In genomic region chr7:98206451-98207330, GRCh38 we compare ENCODE assay signal across 17 cellular contexts. TPM values are rescaled to one million over a fixed set of nuclear protein-coding genes. Genes with fewer than 3 reads are reported as not detected.
DNase-seq lines count a peak whose midpoint lies in the region; ATAC-seq, FAIRE-seq and TF ChIP-seq lines count a peak whose summit lies in the region.
"Had no signal": no experiment of that assay in that cellular context is flagged by ENCODE, and none has a peak within 500 bp of the region (broad histone marks: within the 10 kb centered on the region; RNA-seq: fewer than 3 reads in every experiment).

No MANE protein-coding gene starts in this region.

- peaks cover 12% of the 10 kb centered on the region for H3K36me3 Mint-ChIP-seq in activated CD8-positive, alpha-beta memory T cell treated with anti-CD3 and anti-CD28 coated beads, Interleukin-2, amount 10 ng/mL, durations not matched to agents 7 days and 5 days
- peaks cover 9% of the 10 kb centered on the region for H3K36me3 Mint-ChIP-seq in type B pancreatic cell

- POLR2A ChIA-PET in HepG2 (lab: Yijun Ruan, JAX), result no interaction called here

- H3K4me1 ChIP-seq in HepG2 (ENCODE audit: insufficient read depth, low read length), result peaks cover 12% of the 10 kb centered on the region
- H3K4me1 ChIP-seq: A549 had no signal

- FAIRE-seq in HepG2 (lab: Jason Lieb, UNC), result no peak
- FAIRE-seq: A549, G401.6 had no signal

- TF ChIP-seq EP300 in HepG2 (IDR thresholded peaks at IDR 0.05; ENCODE audit: low read depth in 2 of 2, low read length in 2 of 2), result no peak
- TF ChIP-seq EP300 in HepG2 (CRISPR knock-in tag; IDR thresholded peaks at IDR 0.05; ENCODE audit: borderline replicate concordance), result no peak

- no peak overlapping the region for H3K9ac ChIP-seq in HepG2 (ENCODE audit: insufficient read depth, low read depth, low read length)
- H3K9ac ChIP-seq: BLaER1 treated with 17β-estradiol and CSF1 and Interleukin-3, amounts not matched to agents 10 nM and 100 nM had no signal

- peak; percentile 36 for DNase-seq in SKM-1 treated with dmso at 0.1 percent for 144 hours (lab: John Stamatoyannopoulos, UW; ENCODE audit: unreplicated experiment)
- DNase-seq in SKM-1 (lab: John Stamatoyannopoulos, UW; ENCODE audit: unreplicated experiment), result no peak
- DNase-seq in activated CD8-positive, alpha-beta memory T cell treated with anti-CD3 and anti-CD28 coated beads, Interleukin-2, amount 10 ng/mL, durations not matched to agents 7 days and 5 days, result peak; percentile 37
- DNase-seq in HepG2 (ENCODE audit: low spot score), result no peak
- DNase-seq in type B pancreatic cell (ENCODE audit: extremely low spot score, unreplicated experiment), result peak; percentile 61
- no peak for DNase-seq in effector CD4-positive, alpha-beta T cell
- no peak for DNase-seq in NCI-H1048 (lab: John Stamatoyannopoulos, UW)
- no peak for DNase-seq in T-helper 1 cell
- DNase-seq: CD8-positive, alpha-beta memory T cell; DND-41; H7; NCI-H1105 treated with DMSO at 0.1 percent for 48 hours; NCI-H187; NCI-H748 treated with DMSO at 0.1 percent for 48 hours had no signal

- peaks cover 28% of the 10 kb centered on the region for H3K4me1 Mint-ChIP-seq in activated CD8-positive, alpha-beta memory T cell treated with anti-CD3 and anti-CD28 coated beads, Interleukin-2, amount 10 ng/mL, durations not matched to agents 7 days and 5 days
- no peaks in the 10 kb centered on the region for H3K4me1 Mint-ChIP-seq in type B pancreatic cell (ENCODE audit: unreplicated experiment)

- H4K20me1 ChIP-seq in HepG2 (ENCODE audit: insufficient read depth, low read length), result 0 out of 2 replicates have a peak, but pooled peaks cover 4% of the 10 kb centered on the region

- H3K9me3 ChIP-seq in HepG2 (ENCODE audit: low read length), result no peaks in the 10 kb centered on the region
- H3K9me3 ChIP-seq: A549; BLaER1 treated with 17β-estradiol and CSF1 and Interleukin-3, amounts not matched to agents 10 nM and 100 nM had no signal

- no peak for TF ChIP-seq RAD21 in HepG2 (CRISPR knock-in tag; IDR thresholded peaks at IDR 0.05)

- no peak overlapping the region for H3K27ac ChIP-seq in HepG2 (ENCODE audit: extremely low read length, insufficient read depth, low read length)
- H3K27ac ChIP-seq: A549; BLaER1 treated with 17β-estradiol and CSF1 and Interleukin-3, amounts not matched to agents 10 nM and 100 nM had no signal

- no peak overlapping the region for H3K4me2 ChIP-seq in HepG2 (ENCODE audit: low read depth, low read length)
- H3K4me2 ChIP-seq: A549; BLaER1 treated with 17β-estradiol and CSF1 and Interleukin-3, amounts not matched to agents 10 nM and 100 nM had no signal

- TF ChIP-seq POLR2A in HepG2 (IDR thresholded peaks at IDR 0.05; ENCODE audit: insufficient read depth in 1 of 2, low read depth in 2 of 2, low read length in 2 of 2), result no peak

- in situ Hi-C loops in HepG2 (cut with HindIII; ENCODE audit: extremely low pct_ligation_motif_present, low pct_unique_long_range_greater_than_20kb), result no loop called here

- no peaks in the 10 kb centered on the region for H3K27me3 ChIP-seq in HepG2 (ENCODE audit: control insufficient read depth in 1 of 2, insufficient read depth in 2 of 2, low read length in 2 of 2)

- no peak for ATAC-seq in activated CD8-positive, alpha-beta memory T cell treated with anti-CD3 and anti-CD28 coated beads, Interleukin-2, amount 10 ng/mL, durations not matched to agents 7 days and 5 days
- no peak for ATAC-seq in HepG2
- ATAC-seq: A549 had no signal

- TF ChIP-seq CTCF in HepG2 (CRISPR knock-in tag; IDR thresholded peaks at IDR 0.05), result no peak
- no peak for TF ChIP-seq CTCF in type B pancreatic cell (conservative IDR thresholded peaks at IDR 0.05)

- no peak overlapping the region for H3K27ac Mint-ChIP-seq in activated CD8-positive, alpha-beta memory T cell treated with anti-CD3 and anti-CD28 coated beads, Interleukin-2, amount 10 ng/mL, durations not matched to agents 7 days and 5 days
- no peak overlapping the region for H3K27ac Mint-ChIP-seq in type B pancreatic cell

- H3K36me3 ChIP-seq in HepG2 (replicated peaks in 1 of 2; ENCODE audit: control insufficient read depth in 1 of 2, insufficient read depth in 2 of 2, low read length in 2 of 2), result peaks cover 18 to 46% of the 10 kb centered on the region in 2 experiments; a peak in 4 of 5 replicates

- H3K27me3 Mint-ChIP-seq in activated CD8-positive, alpha-beta memory T cell treated with anti-CD3 and anti-CD28 coated beads, Interleukin-2, amount 10 ng/mL, durations not matched to agents 7 days and 5 days, result no peaks in the 10 kb centered on the region
- H3K27me3 Mint-ChIP-seq in type B pancreatic cell, result no peaks in the 10 kb centered on the region
- H3K27me3 Mint-ChIP-seq: CD8-positive, alpha-beta memory T cell had no signal

- no peak overlapping the region for H2AFZ ChIP-seq in HepG2 (ENCODE audit: low read length)

- CTCF ChIA-PET in activated CD8-positive, alpha-beta memory T cell treated with anti-CD3 and anti-CD28 coated beads, Interleukin-2, amount 10 ng/mL, durations not matched to agents 7 days and 5 days (lab: Charles Lee), result interaction anchor here (1.2 kb wide), 1 partner anchor 38 kb away, joined by 3 read pairs; no protein-coding TSS in a partner anchor
- CTCF ChIA-PET in HepG2 (lab: Yijun Ruan, JAX; ENCODE audit: low intra/inter-chr PET ratio, low total read pairs), result no interaction called here

- BruUV-seq in HepG2 (replicated peaks; lab: Mats Ljungman, UMichigan), result no TSS peak

- no peak overlapping the region for H3K4me3 Mint-ChIP-seq in activated CD8-positive, alpha-beta memory T cell treated with anti-CD3 and anti-CD28 coated beads, Interleukin-2, amount 10 ng/mL, durations not matched to agents 7 days and 5 days
- no peak overlapping the region for H3K4me3 Mint-ChIP-seq in type B pancreatic cell

- no peaks in the 10 kb centered on the region for H3K9me3 Mint-ChIP-seq in activated CD8-positive, alpha-beta memory T cell treated with anti-CD3 and anti-CD28 coated beads, Interleukin-2, amount 10 ng/mL, durations not matched to agents 7 days and 5 days (ENCODE audit: low read depth)
- H3K9me3 Mint-ChIP-seq in type B pancreatic cell, result no peaks in the 10 kb centered on the region
- H3K9me3 Mint-ChIP-seq: CD8-positive, alpha-beta memory T cell had no signal

- H3K79me2 ChIP-seq in HepG2 (ENCODE audit: insufficient read depth, low read length), result no peaks in the 10 kb centered on the region

- H3K4me3 ChIP-seq in HepG2 (replicated peaks in 1 of 3; ENCODE audit: insufficient read depth in 1 of 3, low read depth in 2 of 3, low read length in 3 of 3), result no peak overlapping the region
- H3K4me3 ChIP-seq: A549; BLaER1 treated with 17β-estradiol and CSF1 and Interleukin-3, amounts not matched to agents 10 nM and 100 nM had no signal

- WGBS in HepG2 (ENCODE audit: low lambda C conversion rate), result 98% methylated on average over 42 of the region's 47 CpGs

- intact Hi-C loops in HepG2 (cut with micrococcal nuclease; ENCODE audit: unreplicated experiment), result no loop called here

RNA-seq across cellular contexts. Expression of gene BHLHA15, which starts 4.5 kb away (rescaled TPM):
- total RNA-seq in activated CD8-positive, alpha-beta memory T cell treated with anti-CD3 and anti-CD28 coated beads, Interleukin-2, amount 10 ng/mL, durations not matched to agents 7 days and 5 days, result under 1 TPM in 1 of 2 experiments, not detected in 1; 0.33 TPM
- 4.4 and 6.1 TPM in 2 replicates for total RNA-seq in HepG2 (2016; rRNA removed; fragmentation: Illumina TruSeq; extraction: Trizol)
- total RNA-seq in HepG2 (2016; cell fraction: cytosol; rRNA removed; fragmentation: Illumina TruSeq; extraction: Trizol; ENCODE audit: low read depth), result 0.44 and 1.3 TPM in 2 replicates
- 4.0 and 5.3 TPM in 2 replicates for total RNA-seq in HepG2 (2016; cell fraction: insoluble cytoplasmic fraction; rRNA removed; fragmentation: Illumina TruSeq; extraction: Trizol)
- total RNA-seq in HepG2 (2016; cell fraction: membrane; rRNA removed; fragmentation: Illumina TruSeq; extraction: Trizol), result 2.9 and 3.3 TPM in 2 replicates
- total RNA-seq in HepG2 (2016; cell fraction: nucleus; rRNA removed; fragmentation: Illumina TruSeq; extraction: Trizol), result 3.8 and 5.3 TPM in 2 replicates
- 1.9 and 2.3 TPM in 2 replicates for polyA plus RNA-seq in HepG2 (2011; rRNA removed)
- 2.0 and 3.2 TPM in 2 replicates for polyA plus RNA-seq in HepG2 (2011; cell fraction: cytosol; rRNA removed)
- polyA plus RNA-seq in HepG2 (2011; cell fraction: nucleus; rRNA removed), result 2.5 and 3.0 TPM in 2 replicates
- 0.83 and 1.6 TPM in 2 replicates for polyA plus RNA-seq in HepG2 (2012)
- polyA plus RNA-seq in HepG2 (2016; cell fraction: cytosol; fragmentation: Illumina TruSeq; extraction: Trizol; ENCODE audit: low read depth), result 0.18 and 0.37 TPM in 2 replicates
- polyA plus RNA-seq in HepG2 (2016; cell fraction: insoluble cytoplasmic fraction; fragmentation: Illumina TruSeq; extraction: Trizol; ENCODE audit: low read depth), result 2.3 and 3.1 TPM in 2 replicates
- 0.77 and 1.0 TPM in 2 replicates for polyA plus RNA-seq in HepG2 (2016; cell fraction: membrane; fragmentation: Illumina TruSeq; extraction: Trizol; ENCODE audit: low read depth)
- 3.6 and 4.4 TPM in 2 replicates for polyA plus RNA-seq in HepG2 (2016; cell fraction: nucleus; fragmentation: Illumina TruSeq; extraction: Trizol; ENCODE audit: insufficient read depth, low read depth)
- 2.7 TPM in 1 of 2 replicates, not detected in the other for polyA minus RNA-seq in HepG2 (2011; rRNA and poly(A)+ RNA removed; ENCODE audit: low replicate concordance)
- polyA minus RNA-seq in HepG2 (2011; cell fraction: cytosol; rRNA and poly(A)+ RNA removed), result 2.5 and 3.4 TPM in 2 replicates
- polyA minus RNA-seq in HepG2 (2011; cell fraction: nucleus; rRNA and poly(A)+ RNA removed), result 1.8 and 2.7 TPM in 2 replicates
- total RNA-seq in type B pancreatic cell (ENCODE audit: low replicate concordance), result 0.46 and 0.57 TPM in 2 replicates
- total RNA-seq: CD8-positive, alpha-beta memory T cell had no signal
- polyA plus RNA-seq: CD8-positive, alpha-beta memory T cell had no signal

RNA-seq across cellular contexts. Expression of gene TECPR1, which starts 45.3 kb away (rescaled TPM):
- 10 to 100 TPM; 45.6 to 60.7 TPM for total RNA-seq in activated CD8-positive, alpha-beta memory T cell treated with anti-CD3 and anti-CD28 coated beads, Interleukin-2, amount 10 ng/mL, durations not matched to agents 7 days and 5 days
- total RNA-seq in HepG2 (2016; rRNA removed; fragmentation: Illumina TruSeq; extraction: Trizol) (6.3 and 8.3 TPM in 2 replicates), type B pancreatic cell (ENCODE audit: low replicate concordance) (32.4 and 39.9 TPM in 2 replicates)
- total RNA-seq in HepG2 (2016; cell fraction: cytosol; rRNA removed; fragmentation: Illumina TruSeq; extraction: Trizol; ENCODE audit: low read depth), result 1.5 and 2.3 TPM in 2 replicates
- total RNA-seq in HepG2 (2016; cell fraction: insoluble cytoplasmic fraction; rRNA removed; fragmentation: Illumina TruSeq; extraction: Trizol), result 5.7 and 9.5 TPM in 2 replicates
- total RNA-seq in HepG2 (2016; cell fraction: membrane; rRNA removed; fragmentation: Illumina TruSeq; extraction: Trizol), result 2.0 and 2.8 TPM in 2 replicates
- 10.0 and 10.5 TPM in 2 replicates for total RNA-seq in HepG2 (2016; cell fraction: nucleus; rRNA removed; fragmentation: Illumina TruSeq; extraction: Trizol)
- 2.3 and 2.5 TPM in 2 replicates for polyA plus RNA-seq in HepG2 (2011; rRNA removed)
- 1.4 and 2.3 TPM in 2 replicates for polyA plus RNA-seq in HepG2 (2011; cell fraction: cytosol; rRNA removed)
- polyA plus RNA-seq in HepG2 (2011; cell fraction: nucleus; rRNA removed), result 15.9 and 17.4 TPM in 2 replicates
- 4.7 and 7.6 TPM in 2 replicates for polyA plus RNA-seq in HepG2 (2012)
- polyA plus RNA-seq in HepG2 (2016; cell fraction: cytosol; fragmentation: Illumina TruSeq; extraction: Trizol; ENCODE audit: low read depth), result 0.37 and 0.40 TPM in 2 replicates
- polyA plus RNA-seq in HepG2 (2016; cell fraction: insoluble cytoplasmic fraction; fragmentation: Illumina TruSeq; extraction: Trizol; ENCODE audit: low read depth), result 2.7 and 2.9 TPM in 2 replicates
- 0.61 and 0.71 TPM in 2 replicates for polyA plus RNA-seq in HepG2 (2016; cell fraction: membrane; fragmentation: Illumina TruSeq; extraction: Trizol; ENCODE audit: low read depth)
- 15.6 and 16.9 TPM in 2 replicates for polyA plus RNA-seq in HepG2 (2016; cell fraction: nucleus; fragmentation: Illumina TruSeq; extraction: Trizol; ENCODE audit: insufficient read depth, low read depth)
- polyA minus RNA-seq in HepG2 (2011; rRNA and poly(A)+ RNA removed; ENCODE audit: low replicate concordance), result 2.3 and 6.5 TPM in 2 replicates
- polyA minus RNA-seq in HepG2 (2011; cell fraction: cytosol; rRNA and poly(A)+ RNA removed), result 2.5 and 4.0 TPM in 2 replicates
- 5.9 and 7.1 TPM in 2 replicates for polyA minus RNA-seq in HepG2 (2011; cell fraction: nucleus; rRNA and poly(A)+ RNA removed)

Comparison
In these comparisons a context has a peak if more than half of its experiments do, and no peak if none do; other contexts are left out.
1. DNase-seq: peak in SKM-1 treated with dmso at 0.1 percent for 144 hours (single experiment), activated CD8-positive, alpha-beta memory T cell treated with anti-CD3 and anti-CD28 coated beads, Interleukin-2, amount 10 ng/mL, durations not matched to agents 7 days and 5 days (single experiment) and type B pancreatic cell (single experiment); none in SKM-1 (single experiment), HepG2 (single experiment), effector CD4-positive, alpha-beta T cell (single experiment), NCI-H1048 (single experiment) and T-helper 1 cell (0 of 5).